In the genomic region with DNA sequence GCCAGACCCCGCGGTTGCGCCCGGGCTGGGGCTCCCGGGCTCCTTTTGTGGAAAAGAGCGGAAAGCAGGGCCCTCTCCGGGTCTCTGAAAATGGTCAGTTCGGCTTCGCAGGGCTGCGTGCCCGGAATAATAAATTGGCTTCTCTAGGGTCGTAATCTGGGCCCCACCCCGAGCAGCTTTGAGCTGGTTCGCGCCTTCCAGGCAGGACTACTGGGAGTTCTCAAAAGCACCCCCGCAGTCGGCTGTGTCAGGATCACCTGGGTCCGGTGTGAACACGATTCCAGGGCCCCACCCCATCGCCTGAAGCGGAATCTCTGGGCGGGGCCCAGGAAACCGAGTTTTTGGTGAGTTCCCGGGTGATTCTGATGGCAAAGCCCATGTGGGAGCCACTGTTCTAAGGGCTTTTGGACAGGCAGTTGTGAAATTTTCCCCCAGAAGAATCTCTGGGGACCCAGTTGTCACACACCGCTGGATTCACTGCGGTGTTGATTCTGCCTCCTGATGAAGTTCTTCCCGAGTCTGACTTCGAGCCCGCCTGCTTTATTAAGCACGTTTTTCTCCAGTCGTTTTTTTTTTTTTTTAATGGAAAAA, we compare ENCODE assay signal across 8 cellular contexts.
A peak's percentile ranks its signal among the peaks of the same experiment; 100 is the strongest.
DNase-seq lines count a peak whose midpoint lies in the region; ATAC-seq and TF ChIP-seq lines count a peak whose summit lies in the region.

No MANE protein-coding gene starts in this region.

- peaks cover 14% of the 10 kb centered on the region for H3K9me3 ChIP-seq in PC-9 (ENCODE audit: insufficient read depth, low read depth)
- no peaks in the 10 kb centered on the region for H3K9me3 ChIP-seq in ectodermal cell (ENCODE audit: control insufficient read depth, low read length)
- H3K9me3 ChIP-seq in upper lobe of right lung = no peaks in the 10 kb centered on the region

- POLR2A ChIA-PET in PC-9 (lab: Charles Lee; ENCODE audit: unreplicated experiment) = interaction anchor here (0.6 to 0.7 kb wide), 2 partner anchors 103 to 215 kb away, joined by 3 read pairs; no protein-coding TSS in a partner anchor

- H3K27ac Mint-ChIP-seq in T-helper 1 cell treated with Interleukin-12 subunit alpha and Interleukin-12 subunit beta and Interleukin-4 antibody, amounts not matched to agents 30 μg/mL and 1 μg/mL, for 36 hours = no peak overlapping the region
- H3K27ac Mint-ChIP-seq in mesothelial cell of epicardium = peak overlapping the region; percentile 53

- peak overlapping the region; percentile 92 for H3K4me3 ChIP-seq in PC-9
- peak overlapping the region; percentile 71 for H3K4me3 ChIP-seq in ectodermal cell (ENCODE audit: insufficient read depth, low read depth, low read length)
- peak overlapping the region; percentile 69 for H3K4me3 ChIP-seq in upper lobe of right lung

- no peaks in the 10 kb centered on the region for H3K27me3 ChIP-seq in PC-9 (ENCODE audit: insufficient read depth, low read depth)
- peaks cover 51% of the 10 kb centered on the region for H3K27me3 ChIP-seq in ectodermal cell (ENCODE audit: control insufficient read depth, insufficient read depth, low read length, poor library complexity, severe bottlenecking)
- no peaks in the 10 kb centered on the region for H3K27me3 ChIP-seq in upper lobe of right lung

- ATAC-seq in upper lobe of right lung (peak; percentile 57), HG02763 (IDR thresholded peaks at IDR 0.05; ENCODE audit: unreplicated experiment) (no peak), left lobe of liver (no peak)

- H3K79me2 ChIP-seq in PC-9 (ENCODE audit: low read depth) = peaks cover 35% of the 10 kb centered on the region

- peaks cover 15% of the 10 kb centered on the region; the same call in 1 of the 2 replicates for H3K36me3 ChIP-seq in PC-9 (ENCODE audit: low read depth)
- no peaks in the 10 kb centered on the region for H3K36me3 ChIP-seq in ectodermal cell (ENCODE audit: control insufficient read depth, insufficient read depth, low read length)
- no peaks in the 10 kb centered on the region for H3K36me3 ChIP-seq in upper lobe of right lung

- no peak for DNase-seq in T-helper 1 cell
- DNase-seq in PC-9 = peak; percentile 81 to 86
- DNase-seq in mesothelial cell of epicardium (ENCODE audit: low spot score in 2 of 2, unreplicated experiment in 2 of 2) = peak in 1 of 2 experiments; percentile 51
- DNase-seq in upper lobe of right lung = peak; percentile 76
- DNase-seq in left lobe of liver (ENCODE audit: low spot score) = no peak

- 1 to 2% methylated on average over 31 of the region's 31 CpGs for WGBS in ectodermal cell, 2 experiments

- peak overlapping the region; percentile 96 for H3K4me2 ChIP-seq in PC-9

- no peaks in the 10 kb centered on the region for H4K20me1 ChIP-seq in PC-9 (ENCODE audit: insufficient read depth)

- CTCF ChIA-PET in PC-9 (lab: Charles Lee) = interaction anchor here (0.6 kb wide), 1 partner anchor 103 kb away, joined by 3 read pairs; a partner anchor contains a TSS

- no peaks in the 10 kb centered on the region for H3K9me2 ChIP-seq in PC-9 (ENCODE audit: insufficient read depth)

- intact Hi-C loops in PC-9 (cut with micrococcal nuclease; ENCODE audit: unreplicated experiment) (loop anchor here (1.0 to 10.0 kb wide), 3 partner anchors 120 to 264 kb away; no protein-coding TSS in a partner anchor), upper lobe of right lung (cut with DNase I) (loop anchor here (10.0 kb wide), 1 partner anchor 270 kb away; no protein-coding TSS in a partner anchor)

- peaks cover 29% of the 10 kb centered on the region for H3K4me1 ChIP-seq in PC-9 (replicated peaks; ENCODE audit: insufficient read depth)
- peaks cover 16% of the 10 kb centered on the region for H3K4me1 ChIP-seq in ectodermal cell (ENCODE audit: control insufficient read depth, insufficient read depth, low read length)
- peaks cover 17% of the 10 kb centered on the region for H3K4me1 ChIP-seq in upper lobe of right lung

- H3K4me3 Mint-ChIP-seq in T-helper 1 cell treated with Interleukin-12 subunit alpha and Interleukin-12 subunit beta and Interleukin-4 antibody, amounts not matched to agents 30 μg/mL and 1 μg/mL, for 36 hours = peak overlapping the region; percentile 31
- H3K4me3 Mint-ChIP-seq in mesothelial cell of epicardium = peak overlapping the region; percentile 82

- BruUV-seq in PC-9 (replicated peaks; lab: Mats Ljungman, UMichigan) = no TSS peak

- H3K4me1 Mint-ChIP-seq in T-helper 1 cell treated with Interleukin-12 subunit alpha and Interleukin-12 subunit beta and Interleukin-4 antibody, amounts not matched to agents 30 μg/mL and 1 μg/mL, for 36 hours (ENCODE audit: low read depth) = no peaks in the 10 kb centered on the region
- peaks cover 20% of the 10 kb centered on the region for H3K4me1 Mint-ChIP-seq in mesothelial cell of epicardium

- no peaks in the 10 kb centered on the region for H3K9me3 Mint-ChIP-seq in T-helper 1 cell treated with Interleukin-12 subunit alpha and Interleukin-12 subunit beta and Interleukin-4 antibody, amounts not matched to agents 30 μg/mL and 1 μg/mL, for 36 hours
- no peaks in the 10 kb centered on the region for H3K9me3 Mint-ChIP-seq in mesothelial cell of epicardium

- H3F3A ChIP-seq in PC-9 (ENCODE audit: insufficient read depth, low read depth) = peaks cover 24% of the 10 kb centered on the region

- TF ChIP-seq CTCF in PC-9 (conservative IDR thresholded peaks at IDR 0.05) = no peak
- no peak for TF ChIP-seq CTCF in mesothelial cell of epicardium (IDR thresholded peaks at IDR 0.05; ENCODE audit: unreplicated experiment)
- no peak for TF ChIP-seq CTCF in upper lobe of right lung (IDR thresholded peaks at IDR 0.05)

- H2AFZ ChIP-seq in PC-9 = peak overlapping the region; percentile 78

- H3K27ac ChIP-seq in PC-9 = peak overlapping the region; percentile 89
- no peak overlapping the region for H3K27ac ChIP-seq in ectodermal cell (ENCODE audit: insufficient read depth, low read depth, low read length, poor library complexity, severe bottlenecking)
- H3K27ac ChIP-seq in upper lobe of right lung = peak overlapping the region; percentile 78

- H3K27me3 Mint-ChIP-seq in T-helper 1 cell treated with Interleukin-12 subunit alpha and Interleukin-12 subunit beta and Interleukin-4 antibody, amounts not matched to agents 30 μg/mL and 1 μg/mL, for 36 hours (ENCODE audit: low read depth) = peaks cover 38% of the 10 kb centered on the region
- H3K27me3 Mint-ChIP-seq in mesothelial cell of epicardium (ENCODE audit: low read depth) = peaks cover 13% of the 10 kb centered on the region

- H3K36me3 Mint-ChIP-seq in T-helper 1 cell treated with Interleukin-12 subunit alpha and Interleukin-12 subunit beta and Interleukin-4 antibody, amounts not matched to agents 30 μg/mL and 1 μg/mL, for 36 hours (ENCODE audit: low read depth) = no peaks in the 10 kb centered on the region
- peaks cover 2% of the 10 kb centered on the region for H3K36me3 Mint-ChIP-seq in mesothelial cell of epicardium

Comparison
In these comparisons a context has a peak if more than half of its experiments do, and no peak if none do; other contexts are left out.
1. DNase-seq: peak in PC-9 (2 of 2) and upper lobe of right lung (single experiment); none in T-helper 1 cell (0 of 5) and left lobe of liver (single experiment).
2. Peak in every context shown above with its lines, with median percentiles within 50 percentile points of each other: H3K4me3 ChIP-seq.